12 cellular contexts compared by ENCODE assay signal in genomic region chr14:59278111-59278510, GRCh38.
DNase-seq lines count a peak whose midpoint lies in the region; ATAC-seq and TF ChIP-seq lines count a peak whose summit lies in the region.
"Had no signal": no experiment of that assay in that cellular context is flagged by ENCODE, and none has a peak within 500 bp of the region (broad histone marks: within the 10 kb centered on the region; RNA-seq: fewer than 3 reads in every experiment).

No MANE protein-coding gene starts in this region.

- peak; percentile 79 for DNase-seq in A172 (ENCODE audit: low spot score)
- peak; percentile 21 for DNase-seq in HuH-7 (ENCODE audit: low spot score)
- peak; percentile 90 for DNase-seq in brain microvascular endothelial cell
- peak; percentile 87 for DNase-seq in kidney glomerular epithelial cell (lab: John Stamatoyannopoulos, UW)
- no peak for DNase-seq in aorta
- no peak for DNase-seq in stimulated activated naive CD4-positive, alpha-beta T cell treated with Interleukin-2 at 50 U/mL for 16 hours (lab: John Stamatoyannopoulos, UW)
- DNase-seq in NCI-H1694 (lab: John Stamatoyannopoulos, UW) = no peak
- DNase-seq: activated T-cell treated with anti-CD3 and anti-CD28 coated beads, Interleukin-2, amount 50 U/mL, for 72 hours; effector memory CD8-positive, alpha-beta T cell; stimulated activated CD4-positive, alpha-beta T cell treated with anti-CD3 and anti-CD28 coated beads, Interleukin-2, amount 100 ng/mL, for 48 hours had no signal

- peaks cover 11% of the 10 kb centered on the region in 2 donors for H3K4me1 ChIP-seq in aorta (ENCODE audit: control insufficient read depth in 1 of 2, insufficient read depth in 2 of 2, low read length in 2 of 2)

- H3K9me3 ChIP-seq in aorta (ENCODE audit: control insufficient read depth, low read length) = no peaks in the 10 kb centered on the region
- H3K9me3 ChIP-seq: vagina had no signal

- in situ Hi-C loops in brain microvascular endothelial cell (cut with HindIII; ENCODE audit: low pct_ligation_motif_present, low sequenced_read_pairs) = no loop called here

- intact Hi-C loops in aorta (cut with DNase I) = loop anchor here (5.0 to 10.0 kb wide), 3 partner anchors 57 to 86 kb away; no protein-coding TSS in a partner anchor

- ATAC-seq in aorta (ENCODE audit: low FRiP score) (no peak), HG03139 (IDR thresholded peaks at IDR 0.05; ENCODE audit: unreplicated experiment) (no peak)
- ATAC-seq: effector memory CD8-positive, alpha-beta T cell had no signal

- H3K36me3 ChIP-seq in brain microvascular endothelial cell (replicated peaks) (no peaks in the 10 kb centered on the region), aorta (ENCODE audit: control insufficient read depth in 1 of 2, insufficient read depth in 2 of 2, low read length in 1 of 2) (no peaks in the 10 kb centered on the region)
- H3K36me3 ChIP-seq: vagina had no signal

- H3K27me3 ChIP-seq in brain microvascular endothelial cell (replicated peaks) = no peaks in the 10 kb centered on the region
- no peaks in the 10 kb centered on the region for H3K27me3 ChIP-seq in aorta (ENCODE audit: control insufficient read depth in 1 of 2, insufficient read depth in 2 of 2, low read length in 1 of 2)
- H3K27me3 ChIP-seq: vagina had no signal

- WGBS in aorta, 2 donors = 42 to 45% methylated on average over 2 of the region's 2 CpGs

- no peak for TF ChIP-seq CTCF in brain microvascular endothelial cell (IDR thresholded peaks at IDR 0.05; ENCODE audit: low read depth, low read length, missing control alignments)

- H3K4me3 ChIP-seq in brain microvascular endothelial cell (ENCODE audit: low read depth, low read length) (no peak overlapping the region), aorta (ENCODE audit: low read length in 2 of 2) (no peak overlapping the region)
- H3K4me3 ChIP-seq: vagina had no signal

- H3K27ac ChIP-seq in brain microvascular endothelial cell (peak overlapping the region; percentile 88), aorta (ENCODE audit: low read depth in 1 of 2, low read length in 2 of 2) (no peak overlapping the region)
- H3K27ac ChIP-seq: vagina had no signal

Comparison
In these comparisons a context has a peak if more than half of its experiments do, and no peak if none do; other contexts are left out.
1. DNase-seq: peak in A172 (single experiment), HuH-7 (single experiment), brain microvascular endothelial cell (single experiment) and kidney glomerular epithelial cell (single experiment); none in aorta (0 of 2), stimulated activated naive CD4-positive, alpha-beta T cell treated with Interleukin-2 at 50 U/mL for 16 hours (single experiment) and NCI-H1694 (single experiment).